29 cellular contexts compared by ENCODE assay signal in genomic region chr2:64504774-64505720, GRCh38. TPM values are rescaled to one million over a fixed set of nuclear protein-coding genes. Genes with fewer than 3 reads are reported as not detected.
DNase-seq lines count a peak whose midpoint lies in the region; ATAC-seq, FAIRE-seq and TF ChIP-seq lines count a peak whose summit lies in the region.
"Had no signal": no experiment of that assay in that cellular context is flagged by ENCODE, and none has a peak within 500 bp of the region (broad histone marks: within the 10 kb centered on the region; RNA-seq: fewer than 3 reads in every experiment).

No MANE protein-coding gene starts in this region.

- DNase-seq in SKM-1 treated with dmso at 0.1 percent for 144 hours (lab: John Stamatoyannopoulos, UW; ENCODE audit: unreplicated experiment), result peak; percentile 29
- no peak for DNase-seq in SKM-1 (lab: John Stamatoyannopoulos, UW; ENCODE audit: unreplicated experiment)
- no peak for DNase-seq in HepG2 (ENCODE audit: low spot score)
- no peak for DNase-seq in NCI-H187 treated with DMSO at 0.1 percent for 48 hours (lab: John Stamatoyannopoulos, UW)
- no peak for DNase-seq in heart right ventricle
- DNase-seq: 8988T; activated CD4-positive, alpha-beta T cell treated with anti-CD3 and anti-CD28 coated beads, Interleukin-2, amount 10 ng/mL, durations not matched to agents 24 days and 14 days; activated gamma-delta T cell; activated naive CD8-positive, alpha-beta T cell treated with anti-CD3 and anti-CD28 coated beads, Interleukin-2, amount 50 U/mL, for 24 hours; activated T-cell treated with anti-CD3 and anti-CD28 coated beads, Interleukin-2, amount 50 U/mL, for 24 hours; BE2C; cerebellar nuclear complex; glutamatergic neuron; kidney glomerular epithelial cell; NCI-H1417; NCI-H2081; NCI-H345; NCI-H748 treated with DMSO at 0.1 percent for 48 hours; OCI-M1; pancreas; stimulated activated CD4-positive, alpha-beta T cell treated with anti-CD3 and anti-CD28 coated beads, Interleukin-4, amount 100 ng/mL, for 1 hour; WERI-Rb-1 had no signal

- FAIRE-seq in HepG2 (lab: Jason Lieb, UNC), result no peak
- FAIRE-seq: endothelial cell of umbilical vein, pancreas had no signal

- no peak for TF ChIP-seq RAD21 in HepG2 (CRISPR knock-in tag; IDR thresholded peaks at IDR 0.05)

- no TSS peak for BruUV-seq in HepG2 (replicated peaks; lab: Mats Ljungman, UMichigan)

- H3K27ac ChIP-seq in VCaP (peak overlapping the region; percentile 68), HepG2 (ENCODE audit: extremely low read length, insufficient read depth, low read length) (no peak overlapping the region), heart right ventricle (no peak overlapping the region)
- H3K27ac ChIP-seq: dorsolateral prefrontal cortex, pancreas, right atrium auricular region, WERI-Rb-1 had no signal

- no peaks in the 10 kb centered on the region for H3K9me3 ChIP-seq in HepG2 (ENCODE audit: low read length)
- H3K9me3 ChIP-seq in heart right ventricle, result no peaks in the 10 kb centered on the region
- H3K9me3 ChIP-seq: BE2C, pancreas, right atrium auricular region had no signal

- WGBS in HepG2 (ENCODE audit: low lambda C conversion rate), result 46% methylated on average over 16 of the region's 16 CpGs
- 85 to 86% methylated on average over 16 of the region's 16 CpGs for WGBS in heart right ventricle, 2 donors

- H3K79me2 ChIP-seq in HepG2 (ENCODE audit: insufficient read depth, low read length), result no peaks in the 10 kb centered on the region

- H2AFZ ChIP-seq in HepG2 (ENCODE audit: low read length), result no peak overlapping the region

- H3K36me3 ChIP-seq in HepG2 (replicated peaks in 1 of 2; ENCODE audit: control insufficient read depth in 1 of 2, insufficient read depth in 2 of 2, low read length in 2 of 2) (no peaks in the 10 kb centered on the region), heart right ventricle (no peaks in the 10 kb centered on the region)
- H3K36me3 ChIP-seq: BE2C, pancreas, right atrium auricular region, WERI-Rb-1 had no signal

- H3K4me3 ChIP-seq in HepG2 (replicated peaks in 1 of 3; ENCODE audit: insufficient read depth in 1 of 3, low read depth in 2 of 3, low read length in 3 of 3), result no peak overlapping the region
- H3K4me3 ChIP-seq in heart right ventricle, result no peak overlapping the region
- H3K4me3 ChIP-seq: dorsolateral prefrontal cortex, pancreas, right atrium auricular region had no signal

- no peaks in the 10 kb centered on the region for H4K20me1 ChIP-seq in HepG2 (ENCODE audit: insufficient read depth, low read length)

- ATAC-seq in HepG2, result peak; percentile 42; the same call in 1 of the 3 replicates
- no peak for ATAC-seq in HG02588 (IDR thresholded peaks at IDR 0.05; ENCODE audit: unreplicated experiment)
- no peak for ATAC-seq in heart right ventricle
- no peak for ATAC-seq in HG02884 (IDR thresholded peaks at IDR 0.05; ENCODE audit: unreplicated experiment)
- ATAC-seq: activated naive CD8-positive, alpha-beta T cell treated with anti-CD3 and anti-CD28 coated beads, Interleukin-2, amount 50 U/mL, for 24 hours; pancreas; stimulated activated effector memory CD8-positive, alpha-beta T cell treated with anti-CD3 and anti-CD28 coated beads, Interleukin-12 subunit alpha, Interleukin-12 subunit beta, amount 100 ng/mL, for 72 hours had no signal

- no peak overlapping the region for H3K9ac ChIP-seq in HepG2 (ENCODE audit: insufficient read depth, low read depth, low read length)

- no peak for TF ChIP-seq POLR2A in HepG2 (IDR thresholded peaks at IDR 0.05; ENCODE audit: insufficient read depth in 1 of 2, low read depth in 2 of 2, low read length in 2 of 2)

- in situ Hi-C loops in HepG2 (cut with HindIII; ENCODE audit: extremely low pct_ligation_motif_present, low pct_unique_long_range_greater_than_20kb), result no loop called here

- no peak for TF ChIP-seq EP300 in HepG2 (IDR thresholded peaks at IDR 0.05; ENCODE audit: low read depth in 2 of 2, low read length in 2 of 2)
- no peak for TF ChIP-seq EP300 in HepG2 (CRISPR knock-in tag; IDR thresholded peaks at IDR 0.05; ENCODE audit: borderline replicate concordance)

- H3K27me3 ChIP-seq in HepG2 (ENCODE audit: control insufficient read depth in 1 of 2, insufficient read depth in 2 of 2, low read length in 2 of 2) (peaks cover 2 to 19% of the 10 kb centered on the region in 2 experiments; a peak in 2 of 5 replicates), heart right ventricle (peaks cover 0 to 6% (median 0%) of the 10 kb centered on the region in 7 donors)
- H3K27me3 ChIP-seq: BE2C, dorsolateral prefrontal cortex, pancreas, right atrium auricular region had no signal

- CTCF ChIA-PET in HepG2 (lab: Yijun Ruan, JAX; ENCODE audit: low intra/inter-chr PET ratio, low total read pairs), result no interaction called here

- POLR2A ChIA-PET in HepG2 (lab: Yijun Ruan, JAX), result no interaction called here

- TF ChIP-seq CTCF in VCaP (conservative IDR thresholded peaks at IDR 0.05) (no peak), HepG2 (CRISPR knock-in tag; IDR thresholded peaks at IDR 0.05) (no peak), heart right ventricle (IDR thresholded peaks at IDR 0.05) (no peak)

- intact Hi-C loops in HepG2 (cut with micrococcal nuclease; ENCODE audit: unreplicated experiment) (no loop called here), heart right ventricle (cut with DNase I) (no loop called here)

- H3K4me2 ChIP-seq in HepG2 (ENCODE audit: low read depth, low read length), result no peak overlapping the region; the same call in 1 of the 2 replicates

- H3K4me1 ChIP-seq in HepG2 (ENCODE audit: insufficient read depth, low read length) (0 out of 2 replicates have a peak, but pooled peaks cover 5% of the 10 kb centered on the region), heart right ventricle (no peaks in the 10 kb centered on the region)
- H3K4me1 ChIP-seq: BE2C, pancreas, right atrium auricular region had no signal

TF ChIP-seq in HepG2, 621 proteins besides CTCF, POLR2A, EP300 and RAD21 (continues in another document):
- TF ChIP-seq ZNF746 (CRISPR knock-in tag; IDR thresholded peaks at IDR 0.05), result no peak
- no peak for TF ChIP-seq KDM6A (CRISPR knock-in tag; IDR thresholded peaks at IDR 0.05; ENCODE audit: low read depth)
- no peak for TF ChIP-seq PPARG (CRISPR knock-in tag; conservative IDR thresholded peaks at IDR 0.05)
- no peak for TF ChIP-seq NR2F2 (IDR thresholded peaks at IDR 0.05; ENCODE audit: borderline replicate concordance, low read depth)
- TF ChIP-seq GLI4 (CRISPR knock-in tag; IDR thresholded peaks at IDR 0.05; ENCODE audit: borderline replicate concordance), result no peak
- no peak for TF ChIP-seq NFATC3 (CRISPR knock-in tag; IDR thresholded peaks at IDR 0.05)

RNA-seq across cellular contexts. Expression of gene AFTPH, which starts 19.1 kb away (rescaled TPM):
- 36.8 and 45.9 TPM in 2 replicates for total RNA-seq in HepG2 (2016; rRNA removed; fragmentation: Illumina TruSeq; extraction: Trizol)
- total RNA-seq in HepG2 (2016; cell fraction: cytosol; rRNA removed; fragmentation: Illumina TruSeq; extraction: Trizol; ENCODE audit: low read depth), result 17.9 and 21.2 TPM in 2 replicates
- total RNA-seq in HepG2 (2016; cell fraction: insoluble cytoplasmic fraction; rRNA removed; fragmentation: Illumina TruSeq; extraction: Trizol), result 36.6 and 50.6 TPM in 2 replicates
- total RNA-seq in HepG2 (2016; cell fraction: membrane; rRNA removed; fragmentation: Illumina TruSeq; extraction: Trizol), result 30.5 and 36.5 TPM in 2 replicates
- total RNA-seq in HepG2 (2016; cell fraction: nucleus; rRNA removed; fragmentation: Illumina TruSeq; extraction: Trizol), result 27.4 and 31.1 TPM in 2 replicates
- 22.6 and 27.5 TPM in 2 replicates for polyA plus RNA-seq in HepG2 (2011; rRNA removed)
- polyA plus RNA-seq in HepG2 (2011; cell fraction: cytosol; rRNA removed), result 12.5 and 16.4 TPM in 2 replicates
- 8.6 and 11.4 TPM in 2 replicates for polyA plus RNA-seq in HepG2 (2011; cell fraction: nucleus; rRNA removed)
- 19.6 and 29.6 TPM in 2 replicates for polyA plus RNA-seq in HepG2 (2012)
- 3.8 and 5.1 TPM in 2 replicates for polyA plus RNA-seq in HepG2 (2016; cell fraction: cytosol; fragmentation: Illumina TruSeq; extraction: Trizol; ENCODE audit: low read depth)
- polyA plus RNA-seq in HepG2 (2016; cell fraction: insoluble cytoplasmic fraction; fragmentation: Illumina TruSeq; extraction: Trizol; ENCODE audit: low read depth), result 41.1 and 41.2 TPM in 2 replicates
- 11.6 and 13.1 TPM in 2 replicates for polyA plus RNA-seq in HepG2 (2016; cell fraction: membrane; fragmentation: Illumina TruSeq; extraction: Trizol; ENCODE audit: low read depth)
- polyA plus RNA-seq in HepG2 (2016; cell fraction: nucleus; fragmentation: Illumina TruSeq; extraction: Trizol; ENCODE audit: insufficient read depth, low read depth), result 35.6 and 37.0 TPM in 2 replicates
- 9.2 and 13.7 TPM in 2 replicates for polyA minus RNA-seq in HepG2 (2011; rRNA and poly(A)+ RNA removed; ENCODE audit: low replicate concordance)
- polyA minus RNA-seq in HepG2 (2011; cell fraction: cytosol; rRNA and poly(A)+ RNA removed), result 16.5 and 19.2 TPM in 2 replicates
- 36.2 and 39.9 TPM in 2 replicates for polyA minus RNA-seq in HepG2 (2011; cell fraction: nucleus; rRNA and poly(A)+ RNA removed)
- 10 to 100 TPM in 8 of 10 donors, 1 to 10 TPM in 2; 9.8 to 12.8 (median 11.0) TPM for total RNA-seq in heart right ventricle
- 10 to 100 TPM in 1 of 2 donors, 1 to 10 TPM in 1; 7.9 to 22.3 TPM for polyA plus RNA-seq in heart right ventricle

RNA-seq across cellular contexts. Expression of gene LGALSL, which starts 51.1 kb away (rescaled TPM):
- total RNA-seq in HepG2 (2016; rRNA removed; fragmentation: Illumina TruSeq; extraction: Trizol) (15.4 and 22.6 TPM in 2 replicates), heart right ventricle (10 to 100 TPM in 7 of 10 donors, 1 to 10 TPM in 3; 5.3 to 24.8 (median 12.3) TPM)
- 6.1 and 12.0 TPM in 2 replicates for total RNA-seq in HepG2 (2016; cell fraction: cytosol; rRNA removed; fragmentation: Illumina TruSeq; extraction: Trizol; ENCODE audit: low read depth)
- total RNA-seq in HepG2 (2016; cell fraction: insoluble cytoplasmic fraction; rRNA removed; fragmentation: Illumina TruSeq; extraction: Trizol), result 15.9 and 18.2 TPM in 2 replicates
- total RNA-seq in HepG2 (2016; cell fraction: membrane; rRNA removed; fragmentation: Illumina TruSeq; extraction: Trizol), result 15.5 and 19.7 TPM in 2 replicates
- 7.0 and 10.0 TPM in 2 replicates for total RNA-seq in HepG2 (2016; cell fraction: nucleus; rRNA removed; fragmentation: Illumina TruSeq; extraction: Trizol)
- polyA plus RNA-seq in HepG2 (2011; rRNA removed) (16.2 and 20.0 TPM in 2 replicates), heart right ventricle (1 to 10 TPM; 5.8 to 9.4 TPM)
- polyA plus RNA-seq in HepG2 (2011; cell fraction: cytosol; rRNA removed), result 17.5 and 21.3 TPM in 2 replicates
- polyA plus RNA-seq in HepG2 (2011; cell fraction: nucleus; rRNA removed), result 8.2 and 8.9 TPM in 2 replicates
- polyA plus RNA-seq in HepG2 (2012), result 18.4 and 25.6 TPM in 2 replicates
- polyA plus RNA-seq in HepG2 (2016; cell fraction: cytosol; fragmentation: Illumina TruSeq; extraction: Trizol; ENCODE audit: low read depth), result 19.9 and 23.2 TPM in 2 replicates
- 28.6 and 32.5 TPM in 2 replicates for polyA plus RNA-seq in HepG2 (2016; cell fraction: insoluble cytoplasmic fraction; fragmentation: Illumina TruSeq; extraction: Trizol; ENCODE audit: low read depth)
- polyA plus RNA-seq in HepG2 (2016; cell fraction: membrane; fragmentation: Illumina TruSeq; extraction: Trizol; ENCODE audit: low read depth), result 19.7 and 21.5 TPM in 2 replicates
- polyA plus RNA-seq in HepG2 (2016; cell fraction: nucleus; fragmentation: Illumina TruSeq; extraction: Trizol; ENCODE audit: insufficient read depth, low read depth), result 15.4 and 23.3 TPM in 2 replicates
- polyA minus RNA-seq in HepG2 (2011; rRNA and poly(A)+ RNA removed; ENCODE audit: low replicate concordance), result 8.2 and 17.7 TPM in 2 replicates
- polyA minus RNA-seq in HepG2 (2011; cell fraction: cytosol; rRNA and poly(A)+ RNA removed), result 16.6 and 18.6 TPM in 2 replicates
- 5.4 and 7.6 TPM in 2 replicates for polyA minus RNA-seq in HepG2 (2011; cell fraction: nucleus; rRNA and poly(A)+ RNA removed)
